21 cellular contexts compared by ENCODE assay signal in genomic region chr7:108716783-108717182, GRCh38.
A peak's percentile ranks its signal among the peaks of the same experiment; 100 is the strongest.
DNase-seq lines count a peak whose midpoint lies in the region; ATAC-seq and TF ChIP-seq lines count a peak whose summit lies in the region.
"Had no signal": no experiment of that assay in that cellular context is flagged by ENCODE, and none has a peak within 500 bp of the region (broad histone marks: within the 10 kb centered on the region; RNA-seq: fewer than 3 reads in every experiment).

No MANE protein-coding gene starts in this region.

- TF ChIP-seq CTCF in fibroblast of mammary gland (conservative IDR thresholded peaks at IDR 0.05; ENCODE audit: control insufficient read depth, insufficient read depth, low read depth, low read length) = no peak

- in situ Hi-C loops in ACHN (cut with HindIII; ENCODE audit: low pct_ligation_motif_present, low pct_unique_long_range_greater_than_20kb, low sequenced_read_pairs) = no loop called here

- no peak for ATAC-seq in GM21526 (IDR thresholded peaks at IDR 0.05; ENCODE audit: low FRiP score, unreplicated experiment)
- no peak for ATAC-seq in left lobe of liver

- H3K4me3 ChIP-seq in fibroblast of mammary gland (ENCODE audit: control insufficient read depth, low read depth, low read length) = no peak overlapping the region
- H3K4me3 ChIP-seq: lung had no signal

- DNase-seq in EH (ENCODE audit: low read depth) (peak; percentile 75), RKO (ENCODE audit: low spot score) (peak; percentile 31), fibroblast of mammary gland (ENCODE audit: low read depth) (peak; percentile 25), non-pigmented ciliary epithelial cell (ENCODE audit: low read depth) (peak; percentile 42), KG1 (lab: John Stamatoyannopoulos, UW) (no peak), left lobe of liver (ENCODE audit: low spot score) (no peak), ACHN (no peak)
- DNase-seq: activated B cell treated with CpG ODN at 0.5 μM for 24 hours; activated CD4-positive, alpha-beta T cell treated with anti-CD3 and anti-CD28 coated beads, Interleukin-2, amount 50 U/mL, for 48 hours; activated gamma-delta T cell; activated T-cell treated with anti-CD3 and anti-CD28 coated beads for 4 hours; CD4-positive, CD25-positive, alpha-beta regulatory T cell; DMS153; Karpas-422; NCI-H1048; NCI-H1930; NCI-H345; occipital lobe; stimulated activated CD4-positive, alpha-beta T cell treated with anti-CD3 and anti-CD28 coated beads, Interleukin-12 subunit alpha, Interleukin-12 subunit beta, amount 100 ng/mL, for 4 hours had no signal

Comparison
In these comparisons a context has a peak if more than half of its experiments do, and no peak if none do; other contexts are left out.
1. DNase-seq: peak in EH (single experiment), RKO (single experiment), fibroblast of mammary gland (single experiment) and non-pigmented ciliary epithelial cell (single experiment); none in KG1 (single experiment), left lobe of liver (single experiment) and ACHN (single experiment).